In genomic region chr19:590396-590745, GRCh38 we compare ENCODE assay signal across 11 cellular contexts. TPM values are rescaled to one million over a fixed set of nuclear protein-coding genes. Genes with fewer than 3 reads are reported as not detected.
DNase-seq lines count a peak whose midpoint lies in the region; FAIRE-seq and TF ChIP-seq lines count a peak whose summit lies in the region.
"Had no signal": no experiment of that assay in that cellular context is flagged by ENCODE, and none has a peak within 500 bp of the region (broad histone marks: within the 10 kb centered on the region; RNA-seq: fewer than 3 reads in every experiment).

No MANE protein-coding gene starts in this region.

- H3K4me3 ChIP-seq in mesodermal cell (ENCODE audit: extremely low read depth, insufficient read depth, low read length, poor library complexity, severe bottlenecking) (peak overlapping the region; percentile 8), transverse colon (peak overlapping the region in 1 of 4 donors; percentile 21)

- H3K27me3 ChIP-seq in transverse colon: peaks cover 91% of the 10 kb centered on the region

- H3K36me3 ChIP-seq in mesodermal cell (ENCODE audit: control insufficient read depth, insufficient read depth, low read length) (no peaks in the 10 kb centered on the region), transverse colon (no peaks in the 10 kb centered on the region)

- no peak overlapping the region for H3K27ac ChIP-seq in mesodermal cell (ENCODE audit: low read depth, low read length, severe bottlenecking)
- no peak overlapping the region for H3K27ac ChIP-seq in transverse colon

- TF ChIP-seq EP300 in transverse colon (IDR thresholded peaks at IDR 0.05; ENCODE audit: low read depth): no peak

- TF ChIP-seq CTCF in transverse colon (IDR thresholded peaks at IDR 0.05): no peak

- 1 to 4% methylated on average over 45 to 47 of the region's 50 CpGs for WGBS in mesodermal cell (ENCODE audit: insufficient coverage in 2 of 2), 2 experiments
- 2% methylated on average over 22 of the region's 50 CpGs; no CpG with 5 or more reads in 1 of the 2 donors for WGBS in transverse colon (ENCODE audit: low coverage in 1 of 2), 2 donors

- H3K4me1 ChIP-seq in mesodermal cell (ENCODE audit: control insufficient read depth, insufficient read depth, low read length, poor library complexity, severe bottlenecking): peaks cover 6% of the 10 kb centered on the region
- peaks cover 7 to 27% (median 19%) of the 10 kb centered on the region in 4 donors for H3K4me1 ChIP-seq in transverse colon

- H3K9me3 ChIP-seq in mesodermal cell (ENCODE audit: control insufficient read depth, low read length) (no peaks in the 10 kb centered on the region), transverse colon (no peaks in the 10 kb centered on the region)

- in situ Hi-C loops in transverse colon (cut with MboI; ENCODE audit: low pct_ligation_motif_present in 1 of 4, low pct_unique_long_range_greater_than_20kb in 1 of 4, low sequenced_read_pairs in 3 of 4): no loop called here

- TF ChIP-seq POLR2A in transverse colon (IDR thresholded peaks at IDR 0.05): no peak

- intact Hi-C loops in transverse colon (cut with DNase I; ENCODE audit: low total_unique reads): no loop called here

- FAIRE-seq in GM19239 (lab: Jason Lieb, UNC): no peak
- FAIRE-seq: endometrium had no signal

- DNase-seq in COR-L47 (lab: John Stamatoyannopoulos, UW) (peak; percentile 34), NCI-H1417 (lab: John Stamatoyannopoulos, UW) (peak; percentile 31 to 69 (median 61)), amniotic epithelial cell (ENCODE audit: low read depth) (peak; percentile 27), RPMI8226 (no peak), GM19239 (ENCODE audit: insufficient read length, low spot score) (no peak), NK-92 (lab: John Stamatoyannopoulos, UW; ENCODE audit: unreplicated experiment) (no peak), transverse colon (no peak)

RNA-seq across cellular contexts. Expression of gene HCN2, which starts 0.7 kb away (rescaled TPM):
- polyA plus RNA-seq in mesodermal cell (2013, experiment 1 of 2): 1.0 TPM
- polyA plus RNA-seq in mesodermal cell (2013, experiment 2 of 2): 1.1 TPM
- under 1 TPM in 3 of 4 donors, not detected in 1; 0.14 to 1.00 (median 0.64) TPM for total RNA-seq in transverse colon

RNA-seq across cellular contexts. Expression of gene BSG, which starts 18.0 kb away (rescaled TPM):
- polyA plus RNA-seq in mesodermal cell (2013, experiment 1 of 2): 789 TPM
- 677 TPM for polyA plus RNA-seq in mesodermal cell (2013, experiment 2 of 2)
- 1,000 to 10,000 TPM in 3 of 4 donors, 100 to 1,000 TPM in 1; 909 to 2,228 (median 1,224) TPM for total RNA-seq in transverse colon

RNA-seq across cellular contexts. Expression of gene POLRMT, which starts 43.0 kb away (rescaled TPM):
- 45.2 TPM for polyA plus RNA-seq in mesodermal cell (2013, experiment 1 of 2)
- polyA plus RNA-seq in mesodermal cell (2013, experiment 2 of 2): 45.7 TPM
- total RNA-seq in transverse colon: 100 to 1,000 TPM in 1 of 4 donors, 10 to 100 TPM in 3; 45.9 to 114 (median 63.9) TPM

RNA-seq across cellular contexts. Expression of gene GZMM, which starts 46.5 kb away (rescaled TPM):
- not detected for polyA plus RNA-seq in mesodermal cell (2013, experiment 1 of 2)
- not detected for polyA plus RNA-seq in mesodermal cell (2013, experiment 2 of 2)
- 1 to 10 TPM in 2 of 4 donors, not detected in 2; 1.1 to 1.8 TPM for total RNA-seq in transverse colon
- total RNA-seq: temporal lobe had no signal

RNA-seq across cellular contexts. Expression of gene FGF22, which starts 49.3 kb away (rescaled TPM):
- not detected for polyA plus RNA-seq in mesodermal cell (2013, experiment 1 of 2)
- not detected for polyA plus RNA-seq in mesodermal cell (2013, experiment 2 of 2)
- total RNA-seq in transverse colon: not detected
- total RNA-seq: T-helper 2 cell treated with Interferon-gamma antibody and Interleukin-4, amounts not matched to agents 100 ng/mL and 5 ng/mL, for 36 hours had no signal

Comparison
In these comparisons a context has a peak if more than half of its experiments do, and no peak if none do; other contexts are left out.
1. DNase-seq: peak in COR-L47 (single experiment), NCI-H1417 (3 of 3) and amniotic epithelial cell (single experiment); none in RPMI8226 (single experiment), GM19239 (single experiment), NK-92 (single experiment) and transverse colon (single experiment).